Comparison of ENCODE assay signal across 10 cellular contexts in genomic region chr3:4821975-4822374, GRCh38.
DNase-seq lines count a peak whose midpoint lies in the region; ATAC-seq lines count a peak whose summit lies in the region.
"Had no signal": no experiment of that assay in that cellular context is flagged by ENCODE, and none has a peak within 500 bp of the region (broad histone marks: within the 10 kb centered on the region; RNA-seq: fewer than 3 reads in every experiment).

No MANE protein-coding gene starts in this region.

- ATAC-seq in GM18907 (IDR thresholded peaks at IDR 0.05; ENCODE audit: unreplicated experiment) (peak; percentile 67), HG02571 (IDR thresholded peaks at IDR 0.05; ENCODE audit: unreplicated experiment) (no peak)

- peaks cover 84% of the 10 kb centered on the region for H3K4me1 Mint-ChIP-seq in activated CD4-positive, alpha-beta T cell treated with anti-CD3 and anti-CD28 coated beads, Interleukin-2, amount 10 ng/mL, durations not matched to agents 24 days and 14 days
- H3K4me1 Mint-ChIP-seq in activated naive CD8-positive, alpha-beta T cell treated with anti-CD3 and anti-CD28 coated beads for 36 hours, result peaks cover 77% of the 10 kb centered on the region

- peaks cover 79% of the 10 kb centered on the region for H3K36me3 Mint-ChIP-seq in activated CD4-positive, alpha-beta T cell treated with anti-CD3 and anti-CD28 coated beads, Interleukin-2, amount 10 ng/mL, durations not matched to agents 24 days and 14 days (ENCODE audit: low read depth)
- H3K36me3 Mint-ChIP-seq in activated naive CD8-positive, alpha-beta T cell treated with anti-CD3 and anti-CD28 coated beads for 36 hours, result peaks cover 89% of the 10 kb centered on the region

- DNase-seq in activated CD4-positive, alpha-beta T cell treated with anti-CD3 and anti-CD28 coated beads, Interleukin-2, amount 10 ng/mL, durations not matched to agents 24 days and 14 days, result peak; percentile 93
- peak; percentile 88 for DNase-seq in activated naive CD8-positive, alpha-beta T cell treated with anti-CD3 and anti-CD28 coated beads for 36 hours
- peak; percentile 74 for DNase-seq in stimulated activated CD4-positive, alpha-beta T cell treated with anti-CD3 and anti-CD28 coated beads, Interleukin-4, amount 100 ng/mL, for 24 hours
- no peak for DNase-seq in pons (ENCODE audit: low spot score)
- no peak for DNase-seq in HuH-7 (ENCODE audit: low spot score)
- no peak for DNase-seq in D341Med (ENCODE audit: low spot score)
- DNase-seq: AML-193, NCI-H1694 treated with DMSO at 0.1 percent for 48 hours had no signal

- H3K27me3 Mint-ChIP-seq in activated CD4-positive, alpha-beta T cell treated with anti-CD3 and anti-CD28 coated beads, Interleukin-2, amount 10 ng/mL, durations not matched to agents 24 days and 14 days, result no peaks in the 10 kb centered on the region
- H3K27me3 Mint-ChIP-seq in activated naive CD8-positive, alpha-beta T cell treated with anti-CD3 and anti-CD28 coated beads for 36 hours, result no peaks in the 10 kb centered on the region

- H3K27ac Mint-ChIP-seq in activated CD4-positive, alpha-beta T cell treated with anti-CD3 and anti-CD28 coated beads, Interleukin-2, amount 10 ng/mL, durations not matched to agents 24 days and 14 days, result peak overlapping the region; percentile 97
- peak overlapping the region; percentile 95 for H3K27ac Mint-ChIP-seq in activated naive CD8-positive, alpha-beta T cell treated with anti-CD3 and anti-CD28 coated beads for 36 hours

- peak overlapping the region; percentile 75 for H3K4me3 Mint-ChIP-seq in activated CD4-positive, alpha-beta T cell treated with anti-CD3 and anti-CD28 coated beads, Interleukin-2, amount 10 ng/mL, durations not matched to agents 24 days and 14 days
- H3K4me3 Mint-ChIP-seq in activated naive CD8-positive, alpha-beta T cell treated with anti-CD3 and anti-CD28 coated beads for 36 hours, result peak overlapping the region; percentile 62

- peaks cover 11% of the 10 kb centered on the region for H3K9me3 Mint-ChIP-seq in activated CD4-positive, alpha-beta T cell treated with anti-CD3 and anti-CD28 coated beads, Interleukin-2, amount 10 ng/mL, durations not matched to agents 24 days and 14 days
- H3K9me3 Mint-ChIP-seq in activated naive CD8-positive, alpha-beta T cell treated with anti-CD3 and anti-CD28 coated beads for 36 hours, result peaks cover 15% of the 10 kb centered on the region

- intact Hi-C loops in activated CD4-positive, alpha-beta T cell treated with anti-CD3 and anti-CD28 coated beads, Interleukin-2, amount 10 ng/mL, durations not matched to agents 24 days and 14 days (cut with micrococcal nuclease), result loop anchor here (1.0 to 2.0 kb wide), 6 partner anchors 9 to 154 kb away; no protein-coding TSS in a partner anchor

Comparison
In these comparisons a context has a peak if more than half of its experiments do, and no peak if none do; other contexts are left out.
1. DNase-seq: peak in activated CD4-positive, alpha-beta T cell treated with anti-CD3 and anti-CD28 coated beads, Interleukin-2, amount 10 ng/mL, durations not matched to agents 24 days and 14 days (single experiment), activated naive CD8-positive, alpha-beta T cell treated with anti-CD3 and anti-CD28 coated beads for 36 hours (single experiment) and stimulated activated CD4-positive, alpha-beta T cell treated with anti-CD3 and anti-CD28 coated beads, Interleukin-4, amount 100 ng/mL, for 24 hours (single experiment); none in pons (single experiment), HuH-7 (single experiment) and D341Med (single experiment).